In the genomic region with DNA sequence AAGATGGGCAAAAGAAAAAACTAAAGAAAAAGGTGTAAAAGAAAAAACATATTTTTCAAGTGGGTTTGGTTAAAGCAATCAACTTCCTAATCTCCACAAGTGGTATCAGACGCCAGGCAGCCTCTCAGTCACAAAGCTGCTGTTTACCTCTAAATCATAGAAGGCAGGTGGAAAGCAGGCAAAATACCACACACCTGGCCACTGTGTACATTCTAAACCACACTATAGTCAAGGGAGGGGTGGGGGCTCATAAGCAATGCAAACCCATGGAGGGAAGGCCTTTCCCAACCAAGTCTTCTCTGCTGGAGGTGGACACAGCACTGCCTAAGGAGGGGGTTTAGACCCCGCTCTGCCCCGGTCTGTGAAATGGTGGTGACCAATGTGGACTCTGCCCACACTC, we compare ENCODE assay signal across 14 cellular contexts. TPM values are rescaled to one million over a fixed set of nuclear protein-coding genes. Genes with fewer than 3 reads are reported as not detected.
DNase-seq lines count a peak whose midpoint lies in the region; ATAC-seq lines count a peak whose summit lies in the region.
"Had no signal": no experiment of that assay in that cellular context is flagged by ENCODE, and none has a peak within 500 bp of the region (broad histone marks: within the 10 kb centered on the region; RNA-seq: fewer than 3 reads in every experiment).

No MANE protein-coding gene starts in this region.

- CTCF ChIA-PET in activated CD4-positive, alpha-beta memory T cell treated with anti-CD3 and anti-CD28 coated beads for 36 hours (lab: Charles Lee): interaction anchor here (0.8 to 9.5 kb wide), 2 partner anchors 127 to 192 kb away, joined by 4 to 275 read pairs; no protein-coding TSS in a partner anchor

- no peaks in the 10 kb centered on the region for H3K9me3 Mint-ChIP-seq in CD4-positive, CD25-positive, alpha-beta regulatory T cell
- H3K9me3 Mint-ChIP-seq in activated naive CD8-positive, alpha-beta T cell treated with anti-CD3 and anti-CD28 coated beads, Interleukin-2, amount 50 U/mL, for 24 hours: no peaks in the 10 kb centered on the region
- H3K9me3 Mint-ChIP-seq in activated CD4-positive, alpha-beta memory T cell treated with anti-CD3 and anti-CD28 coated beads for 36 hours: no peaks in the 10 kb centered on the region
- H3K9me3 Mint-ChIP-seq: immature natural killer cell; stimulated activated effector memory CD8-positive, alpha-beta T cell treated with anti-CD3 and anti-CD28 coated beads, Interleukin-12 subunit alpha, Interleukin-12 subunit beta, amount 100 ng/mL, for 72 hours had no signal

- H3K4me1 Mint-ChIP-seq in CD4-positive, CD25-positive, alpha-beta regulatory T cell: peaks cover 10 to 24% (median 11%) of the 10 kb centered on the region in 4 donors
- peaks cover 47% of the 10 kb centered on the region for H3K4me1 Mint-ChIP-seq in activated naive CD8-positive, alpha-beta T cell treated with anti-CD3 and anti-CD28 coated beads, Interleukin-2, amount 50 U/mL, for 24 hours
- H3K4me1 Mint-ChIP-seq in activated CD4-positive, alpha-beta memory T cell treated with anti-CD3 and anti-CD28 coated beads for 36 hours (ENCODE audit: low read depth): peaks cover 21% of the 10 kb centered on the region
- H3K4me1 Mint-ChIP-seq: immature natural killer cell had no signal

- H3K27me3 ChIP-seq in CD4-positive, CD25-positive, alpha-beta regulatory T cell (ENCODE audit: control insufficient read depth, insufficient read depth, low read length): no peaks in the 10 kb centered on the region

- H3K4me3 ChIP-seq in CD4-positive, CD25-positive, alpha-beta regulatory T cell (ENCODE audit: low read depth, low read length): no peak overlapping the region

- no peaks in the 10 kb centered on the region for H3K9me3 ChIP-seq in CD4-positive, CD25-positive, alpha-beta regulatory T cell (ENCODE audit: control insufficient read depth in 2 of 2, low read length in 2 of 2)

- H3K36me3 Mint-ChIP-seq in CD4-positive, CD25-positive, alpha-beta regulatory T cell: peaks cover 4% of the 10 kb centered on the region
- peaks cover 2% of the 10 kb centered on the region for H3K36me3 Mint-ChIP-seq in activated naive CD8-positive, alpha-beta T cell treated with anti-CD3 and anti-CD28 coated beads, Interleukin-2, amount 50 U/mL, for 24 hours (ENCODE audit: low read depth)
- H3K36me3 Mint-ChIP-seq in activated CD4-positive, alpha-beta memory T cell treated with anti-CD3 and anti-CD28 coated beads for 36 hours: no peaks in the 10 kb centered on the region

- no peak for ATAC-seq in CD4-positive, CD25-positive, alpha-beta regulatory T cell (ENCODE audit: low read depth in 2 of 2)
- no peak for ATAC-seq in activated naive CD8-positive, alpha-beta T cell treated with anti-CD3 and anti-CD28 coated beads, Interleukin-2, amount 50 U/mL, for 24 hours
- ATAC-seq in GM21717 (IDR thresholded peaks at IDR 0.05; ENCODE audit: unreplicated experiment): no peak
- ATAC-seq: SK-N-SH treated with all-trans-retinoic acid at 6 μM for 48 hours had no signal

- H3K4me1 ChIP-seq in CD4-positive, CD25-positive, alpha-beta regulatory T cell (ENCODE audit: control insufficient read depth, insufficient read depth, low read length, poor library complexity, severe bottlenecking): no peaks in the 10 kb centered on the region

- no peak overlapping the region for H3K27ac ChIP-seq in CD4-positive, CD25-positive, alpha-beta regulatory T cell (ENCODE audit: insufficient read depth, low read length, poor library complexity, severe bottlenecking)

- intact Hi-C loops in activated CD4-positive, alpha-beta memory T cell treated with anti-CD3 and anti-CD28 coated beads for 36 hours (cut with micrococcal nuclease): no loop called here

- H3K36me3 ChIP-seq in CD4-positive, CD25-positive, alpha-beta regulatory T cell (ENCODE audit: control insufficient read depth, insufficient read depth, low read length): peaks cover 11% of the 10 kb centered on the region

- POLR2A ChIA-PET in activated CD4-positive, alpha-beta memory T cell treated with anti-CD3 and anti-CD28 coated beads for 36 hours (lab: Charles Lee): no interaction called here

- DNase-seq in CD4-positive, CD25-positive, alpha-beta regulatory T cell: no peak
- DNase-seq in NCI-H128 (lab: John Stamatoyannopoulos, UW; ENCODE audit: unreplicated experiment) (peak; percentile 59), NCI-H345 treated with DMSO at 0.1 percent for 48 hours (lab: John Stamatoyannopoulos, UW; ENCODE audit: unreplicated experiment) (peak; percentile 98), mesenteric fat pad (ENCODE audit: low spot score) (no peak), cerebellum (ENCODE audit: low spot score) (no peak)
- DNase-seq in activated naive CD8-positive, alpha-beta T cell treated with anti-CD3 and anti-CD28 coated beads, Interleukin-2, amount 50 U/mL, for 24 hours: no peak
- no peak for DNase-seq in activated CD4-positive, alpha-beta memory T cell treated with anti-CD3 and anti-CD28 coated beads for 36 hours
- DNase-seq: ACHN; activated naive CD4-positive, alpha-beta T cell; mesendoderm had no signal

- H3K4me3 Mint-ChIP-seq in CD4-positive, CD25-positive, alpha-beta regulatory T cell: no peak overlapping the region
- H3K4me3 Mint-ChIP-seq in activated naive CD8-positive, alpha-beta T cell treated with anti-CD3 and anti-CD28 coated beads, Interleukin-2, amount 50 U/mL, for 24 hours: no peak overlapping the region
- no peak overlapping the region for H3K4me3 Mint-ChIP-seq in activated CD4-positive, alpha-beta memory T cell treated with anti-CD3 and anti-CD28 coated beads for 36 hours
- H3K4me3 Mint-ChIP-seq: immature natural killer cell; stimulated activated effector memory CD8-positive, alpha-beta T cell treated with anti-CD3 and anti-CD28 coated beads, Interleukin-12 subunit alpha, Interleukin-12 subunit beta, amount 100 ng/mL, for 72 hours had no signal

- H3K27ac Mint-ChIP-seq in CD4-positive, CD25-positive, alpha-beta regulatory T cell: peak overlapping the region; percentile 57 to 86 (median 85)
- H3K27ac Mint-ChIP-seq in activated naive CD8-positive, alpha-beta T cell treated with anti-CD3 and anti-CD28 coated beads, Interleukin-2, amount 50 U/mL, for 24 hours: peak overlapping the region; percentile 77
- no peak overlapping the region for H3K27ac Mint-ChIP-seq in activated CD4-positive, alpha-beta memory T cell treated with anti-CD3 and anti-CD28 coated beads for 36 hours
- H3K27ac Mint-ChIP-seq: immature natural killer cell had no signal

- H3K27me3 Mint-ChIP-seq in CD4-positive, CD25-positive, alpha-beta regulatory T cell: no peaks in the 10 kb centered on the region
- peaks cover 3% of the 10 kb centered on the region for H3K27me3 Mint-ChIP-seq in activated naive CD8-positive, alpha-beta T cell treated with anti-CD3 and anti-CD28 coated beads, Interleukin-2, amount 50 U/mL, for 24 hours
- no peaks in the 10 kb centered on the region for H3K27me3 Mint-ChIP-seq in activated CD4-positive, alpha-beta memory T cell treated with anti-CD3 and anti-CD28 coated beads for 36 hours

RNA-seq across cellular contexts. Expression of a gene that starts 50.4 kb away (rescaled TPM):
- total RNA-seq in CD4-positive, CD25-positive, alpha-beta regulatory T cell: 20.7 TPM
- polyA plus RNA-seq in CD4-positive, CD25-positive, alpha-beta regulatory T cell: 1 to 10 TPM; 2.1 to 4.4 (median 3.3) TPM
- 1 to 10 TPM; 3.9 to 4.7 TPM for total RNA-seq in activated CD4-positive, alpha-beta memory T cell treated with anti-CD3 and anti-CD28 coated beads for 36 hours
- total RNA-seq in mesenteric fat pad (0.16 TPM), cerebellum (37.1 TPM)

Comparison
In these comparisons a context has a peak if more than half of its experiments do, and no peak if none do; other contexts are left out.
1. DNase-seq: peak in NCI-H128 (single experiment) and NCI-H345 treated with DMSO at 0.1 percent for 48 hours (single experiment); none in CD4-positive, CD25-positive, alpha-beta regulatory T cell (0 of 3), activated naive CD8-positive, alpha-beta T cell treated with anti-CD3 and anti-CD28 coated beads, Interleukin-2, amount 50 U/mL, for 24 hours (single experiment), activated CD4-positive, alpha-beta memory T cell treated with anti-CD3 and anti-CD28 coated beads for 36 hours (single experiment), mesenteric fat pad (single experiment) and cerebellum (single experiment).